In genomic region chr3:115877647-115877934, GRCh38 we compare ENCODE assay signal across 17 cellular contexts.
DNase-seq lines count a peak whose midpoint lies in the region; TF ChIP-seq lines count a peak whose summit lies in the region.
"Had no signal": no experiment of that assay in that cellular context is flagged by ENCODE, and none has a peak within 500 bp of the region (broad histone marks: within the 10 kb centered on the region; RNA-seq: fewer than 3 reads in every experiment).

No MANE protein-coding gene starts in this region.

- no TSS peak for BruUV-seq in MCF 10A (replicated peaks; lab: Mats Ljungman, UMichigan)

- H3K4me3 ChIP-seq in breast epithelium (peak overlapping the region; percentile 16 to 48 (median 26)), endocrine pancreas (ENCODE audit: control insufficient read depth, insufficient read depth, low read length) (peak overlapping the region; percentile 72), tibial nerve (peak overlapping the region in 3 of 4 donors; percentile 13 to 31 (median 30))

- no peak for TF ChIP-seq CTCF in breast epithelium (IDR thresholded peaks at IDR 0.05)
- TF ChIP-seq CTCF in MCF 10A (IDR thresholded peaks at IDR 0.05; ENCODE audit: unreplicated experiment): no peak
- TF ChIP-seq CTCF in nephron (IDR thresholded peaks at IDR 0.05; ENCODE audit: unreplicated experiment in 3 of 3): no peak
- TF ChIP-seq CTCF in tibial nerve (IDR thresholded peaks at IDR 0.05): no peak

- TF ChIP-seq EP300 in tibial nerve (IDR thresholded peaks at IDR 0.05): no peak

- peak overlapping the region in 1 of 2 donors; percentile 1 for H3K27ac ChIP-seq in breast epithelium
- peak overlapping the region in 2 of 4 donors; percentile 62 to 68 for H3K27ac ChIP-seq in tibial nerve
- H3K27ac ChIP-seq: 22Rv1 had no signal

- no peaks in the 10 kb centered on the region for H3K9me3 Mint-ChIP-seq in MCF 10A (ENCODE audit: unreplicated experiment)
- no peaks in the 10 kb centered on the region for H3K9me3 Mint-ChIP-seq in nephron
- H3K9me3 Mint-ChIP-seq: dendritic cell treated with granulocyte-macrophage colony-stimulating factor and Interleukin-4, amounts not matched to agents 40 ng/mL and 50 ng/mL, for 4 days; IgD-negative memory B cell had no signal

- CTCF ChIA-PET in MCF 10A (lab: Yijun Ruan, JAX): interaction anchor here (1.4 kb wide), 2 partner anchors 40 to 41 kb away, joined by 4 to 8 read pairs; no protein-coding TSS in a partner anchor

- H3K27me3 ChIP-seq in breast epithelium (no peaks in the 10 kb centered on the region), endocrine pancreas (ENCODE audit: control insufficient read depth, insufficient read depth, low read length) (no peaks in the 10 kb centered on the region), tibial nerve (no peaks in the 10 kb centered on the region)

- POLR2A ChIA-PET in MCF 10A (lab: Yijun Ruan, JAX): no interaction called here

- DNase-seq in breast epithelium (ENCODE audit: low spot score in 2 of 2) (no peak), MCF 10A (ENCODE audit: unreplicated experiment) (no peak), tibial nerve (ENCODE audit: low spot score in 2 of 2) (no peak), iPS-NIHi7 (ENCODE audit: extremely low spot score) (no peak), GOT3 (lab: John Stamatoyannopoulos, UW) (no peak), MV-4-11 (lab: John Stamatoyannopoulos, UW) (no peak)
- DNase-seq: activated CD4-positive, alpha-beta T cell treated with anti-CD3 and anti-CD28 coated beads, Interleukin-2, amount 50 U/mL, for 1 hour; activated naive CD4-positive, alpha-beta T cell treated with Interleukin-2 at 50 U/mL for 16 hours; activated T-cell treated with anti-CD3 and anti-CD28 coated beads for 4 hours; DND-41; erythroblast; hypothalamus had no signal

- H3K36me3 Mint-ChIP-seq in MCF 10A (ENCODE audit: insufficient read depth, unreplicated experiment) (peaks cover 3% of the 10 kb centered on the region), nephron (ENCODE audit: low read depth) (no peaks in the 10 kb centered on the region)
- H3K36me3 Mint-ChIP-seq: IgD-negative memory B cell had no signal

- H3K9me3 ChIP-seq in breast epithelium (no peaks in the 10 kb centered on the region), endocrine pancreas (ENCODE audit: control insufficient read depth, low read length) (no peaks in the 10 kb centered on the region), tibial nerve (no peaks in the 10 kb centered on the region)

- no peak overlapping the region for H3K27ac Mint-ChIP-seq in MCF 10A (ENCODE audit: low read depth, unreplicated experiment)
- peak overlapping the region; percentile 42 to 74 (median 68) for H3K27ac Mint-ChIP-seq in nephron
- H3K27ac Mint-ChIP-seq: dendritic cell treated with granulocyte-macrophage colony-stimulating factor and Interleukin-4, amounts not matched to agents 40 ng/mL and 50 ng/mL, for 4 days; IgD-negative memory B cell had no signal

- no peaks in the 10 kb centered on the region for H3K36me3 ChIP-seq in breast epithelium
- H3K36me3 ChIP-seq in endocrine pancreas (ENCODE audit: control insufficient read depth, insufficient read depth, low read length): no peaks in the 10 kb centered on the region
- no peaks in the 10 kb centered on the region for H3K36me3 ChIP-seq in tibial nerve

- H3K4me3 Mint-ChIP-seq in MCF 10A (ENCODE audit: unreplicated experiment): no peak overlapping the region
- H3K4me3 Mint-ChIP-seq in nephron: peak overlapping the region in 1 of 3 experiments; percentile 52
- H3K4me3 Mint-ChIP-seq: dendritic cell treated with granulocyte-macrophage colony-stimulating factor and Interleukin-4, amounts not matched to agents 40 ng/mL and 50 ng/mL, for 4 days; IgD-negative memory B cell had no signal

- no peak overlapping the region for H3K9ac ChIP-seq in endocrine pancreas (ENCODE audit: control insufficient read depth, insufficient read depth, low read length)

- H3K4me1 ChIP-seq in breast epithelium (no peaks in the 10 kb centered on the region), endocrine pancreas (ENCODE audit: control insufficient read depth, insufficient read depth, low read length) (peaks cover 17% of the 10 kb centered on the region), tibial nerve (peaks cover 0 to 16% (median 0%) of the 10 kb centered on the region in 4 donors)

- TF ChIP-seq POLR2A in breast epithelium (IDR thresholded peaks at IDR 0.05) (no peak), tibial nerve (IDR thresholded peaks at IDR 0.05) (no peak)

- H3K4me1 Mint-ChIP-seq in MCF 10A (ENCODE audit: insufficient read depth, unreplicated experiment) (no peaks in the 10 kb centered on the region), nephron (peaks cover 12% of the 10 kb centered on the region)
- H3K4me1 Mint-ChIP-seq: IgD-negative memory B cell had no signal

- H3K27me3 Mint-ChIP-seq in MCF 10A (ENCODE audit: insufficient read depth, unreplicated experiment) (no peaks in the 10 kb centered on the region), nephron (ENCODE audit: low read depth) (no peaks in the 10 kb centered on the region)
- H3K27me3 Mint-ChIP-seq: dendritic cell treated with granulocyte-macrophage colony-stimulating factor and Interleukin-4, amounts not matched to agents 40 ng/mL and 50 ng/mL, for 4 days; IgD-negative memory B cell had no signal

- WGBS in tibial nerve, 2 donors: 34 to 38% methylated on average over 2 of the region's 2 CpGs

- intact Hi-C loops in breast epithelium (cut with DNase I; ENCODE audit: low total_unique reads) (no loop called here), MCF 10A (cut with micrococcal nuclease) (no loop called here)
